In the genomic region with DNA sequence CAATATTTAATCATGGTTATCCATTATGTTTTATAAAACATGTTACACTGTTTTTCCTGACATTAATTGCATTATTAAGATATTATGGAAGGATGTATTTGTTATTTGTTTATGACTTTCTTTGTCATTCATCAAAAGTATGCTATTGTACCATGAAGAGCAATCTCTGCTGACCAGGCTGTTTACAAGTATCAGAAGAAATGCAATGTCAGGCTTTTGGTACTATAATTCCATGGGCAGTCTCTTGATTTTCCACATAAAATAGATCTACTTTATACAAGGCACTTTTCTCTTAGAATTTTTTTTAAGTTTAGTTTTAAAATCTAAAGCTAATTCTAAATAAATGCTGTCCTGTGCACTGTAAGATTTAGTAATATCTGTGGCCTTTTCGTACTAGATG, we compare ENCODE assay signal across 34 cellular contexts.
"Had no signal": no experiment of that assay in that cellular context is flagged by ENCODE, and none has a peak within 500 bp of the region (broad histone marks: within the 10 kb centered on the region; RNA-seq: fewer than 3 reads in every experiment).

No MANE protein-coding gene starts in this region.

- H3K36me3 ChIP-seq: adrenal gland, brain microvascular endothelial cell, breast epithelium had no signal

- ATAC-seq: activated CD8-positive, alpha-beta T cell treated with anti-CD3 and anti-CD28 coated beads for 36 hours; activated naive CD4-positive, alpha-beta T cell treated with anti-CD3 and anti-CD28 coated beads, Interleukin-2, amount 50 U/mL, for 72 hours; activated T-cell treated with anti-CD3 and anti-CD28 coated beads, Interleukin-2, amount 50 U/mL, for 4 hours; activated T-cell treated with anti-CD3 and anti-CD28 coated beads, Interleukin-2, amount 50 U/mL, for 72 hours; activated T-helper 17 cell treated with anti-CD3 and anti-CD28 coated beads, Interleukin-2, amount 50 U/mL, for 72 hours; body of pancreas had no signal

- FAIRE-seq: astrocyte, TTC549 had no signal

- H3K9me3 ChIP-seq: adrenal gland, body of pancreas, breast epithelium had no signal

- DNase-seq: activated B cell treated with CpG ODN at 0.5 μM for 24 hours; activated CD4-positive, alpha-beta memory T cell treated with anti-CD3 and anti-CD28 coated beads for 36 hours; activated CD4-positive, alpha-beta T cell treated with anti-CD3 and anti-CD28 coated beads for 4 hours; activated CD4-positive, alpha-beta T cell treated with anti-CD3 and anti-CD28 coated beads, Interleukin-2, amount 10 ng/mL, durations not matched to agents 24 days and 14 days; activated CD4-positive, alpha-beta T cell treated with anti-CD3 and anti-CD28 coated beads, Interleukin-2, amount 50 U/mL, for 1 hour; activated CD4-positive, alpha-beta T cell treated with anti-CD3 and anti-CD28 coated beads, Interleukin-2, amount 50 U/mL, for 4 hours; activated CD4-positive, CD25-positive, alpha-beta regulatory T cell treated with anti-CD3 and anti-CD28 coated beads, Interleukin-2, amount 50 U/mL, for 72 hours; activated CD8-positive, alpha-beta memory T cell treated with anti-CD3 and anti-CD28 coated beads, Interleukin-2, amount 50 U/mL, for 4 hours; activated CD8-positive, alpha-beta T cell treated with anti-CD3 and anti-CD28 coated beads for 36 hours; activated effector memory CD4-positive, alpha-beta T cell treated with anti-CD3 and anti-CD28 coated beads, Interleukin-2, amount 50 U/mL, for 16 hours; activated gamma-delta T cell treated with Interleukin-2 at 50 U/mL for 16 hours; activated naive CD4-positive, alpha-beta T cell; activated naive CD4-positive, alpha-beta T cell treated with anti-CD3 and anti-CD28 coated beads for 36 hours; activated naive CD4-positive, alpha-beta T cell treated with anti-CD3 and anti-CD28 coated beads, Interleukin-2, amount 50 U/mL, for 16 hours; activated naive CD8-positive, alpha-beta T cell treated with anti-CD3 and anti-CD28 coated beads for 36 hours; activated T-cell treated with anti-CD3 and anti-CD28 coated beads for 4 hours; activated T-cell treated with anti-CD3 and anti-CD28 coated beads, Interleukin-2, amount 50 U/mL, for 1 hour; activated T-cell treated with anti-CD3 and anti-CD28 coated beads, Interleukin-2, amount 50 U/mL, for 4 hours; activated T-cell treated with anti-CD3 and anti-CD28 coated beads, Interleukin-2, amount 50 U/mL, for 72 hours; adrenal gland; amniotic stem cell; aorta; body of pancreas; brain microvascular endothelial cell; central memory CD4-positive, alpha-beta T cell; T-helper 1 cell; T-helper 2 cell; T-helper 9 cell had no signal

- H3K27me3 ChIP-seq: adrenal gland, body of pancreas, brain microvascular endothelial cell, breast epithelium had no signal

- H3K4me3 ChIP-seq: adrenal gland, body of pancreas, breast epithelium had no signal

- H3K4me1 ChIP-seq: adrenal gland, body of pancreas, breast epithelium had no signal

- H3K27ac ChIP-seq: adrenal gland, body of pancreas, brain microvascular endothelial cell, breast epithelium, VCaP had no signal
